Comparison of ENCODE assay signal across 9 cellular contexts in genomic region chr13:31046711-31047279, GRCh38.
DNase-seq lines count a peak whose midpoint lies in the region; FAIRE-seq and TF ChIP-seq lines count a peak whose summit lies in the region.
"Had no signal": no experiment of that assay in that cellular context is flagged by ENCODE, and none has a peak within 500 bp of the region (broad histone marks: within the 10 kb centered on the region; RNA-seq: fewer than 3 reads in every experiment).

No MANE protein-coding gene starts in this region.

- peak; percentile 76 for FAIRE-seq in bronchial epithelial cell (lab: Jason Lieb, UNC)
- no peak for FAIRE-seq in kidney (lab: Jason Lieb, UNC)
- FAIRE-seq: TTC549 had no signal

- peak; percentile 94 for DNase-seq in COLO829 (ENCODE audit: low spot score)
- peak; percentile 81 for DNase-seq in NCI-H2107 treated with DMSO at 0.1 percent for 48 hours (lab: John Stamatoyannopoulos, UW; ENCODE audit: unreplicated experiment)
- no peak for DNase-seq in bronchial epithelial cell (ENCODE audit: low read depth)
- no peak for DNase-seq in MV-4-11 (lab: John Stamatoyannopoulos, UW)
- DNase-seq in NCI-H226, result no peak
- no peak for DNase-seq in NCI-H1048 (lab: John Stamatoyannopoulos, UW)
- DNase-seq in kidney, result no peak

- H3K9ac ChIP-seq in kidney (ENCODE audit: low read length in 2 of 2), result no peak overlapping the region

- H3K27me3 ChIP-seq in bronchial epithelial cell (ENCODE audit: control insufficient read depth, insufficient read depth, low read length), result no peaks in the 10 kb centered on the region

- H3K36me3 ChIP-seq in bronchial epithelial cell (ENCODE audit: control insufficient read depth, insufficient read depth, low read length), result no peaks in the 10 kb centered on the region
- H3K36me3 ChIP-seq in mesodermal cell (ENCODE audit: control insufficient read depth, insufficient read depth, low read length), result no peaks in the 10 kb centered on the region
- no peaks in the 10 kb centered on the region for H3K36me3 ChIP-seq in kidney (ENCODE audit: control insufficient read depth in 1 of 2, insufficient read depth in 2 of 2, low read length in 2 of 2)

- H3K4me1 ChIP-seq in mesodermal cell (ENCODE audit: control insufficient read depth, insufficient read depth, low read length, poor library complexity, severe bottlenecking) (peaks cover 48% of the 10 kb centered on the region), kidney (ENCODE audit: control insufficient read depth in 1 of 2, insufficient read depth in 1 of 2, low read depth in 1 of 2, low read length in 2 of 2) (peaks cover 0 to 8% of the 10 kb centered on the region in 2 donors)

- no peak overlapping the region for H3K4me3 ChIP-seq in bronchial epithelial cell (ENCODE audit: low read depth, low read length)
- no peak overlapping the region for H3K4me3 ChIP-seq in mesodermal cell (ENCODE audit: extremely low read depth, insufficient read depth, low read length, poor library complexity, severe bottlenecking)
- no peak overlapping the region for H3K4me3 ChIP-seq in kidney (ENCODE audit: low read length in 2 of 2)

- intact Hi-C loops in kidney (cut with DNase I), result no loop called here

- peak overlapping the region; percentile 87 for H3K27ac ChIP-seq in mesodermal cell (ENCODE audit: low read depth, low read length, severe bottlenecking)
- H3K27ac ChIP-seq in kidney (ENCODE audit: low read depth in 2 of 2, low read length in 2 of 2), result no peak overlapping the region

- 86 to 92% methylated on average over 16 of the region's 16 CpGs for WGBS in mesodermal cell (ENCODE audit: insufficient coverage in 2 of 2), 2 experiments

- no peaks in the 10 kb centered on the region for H3K9me3 ChIP-seq in mesodermal cell (ENCODE audit: control insufficient read depth, low read length)
- no peaks in the 10 kb centered on the region for H3K9me3 ChIP-seq in kidney (ENCODE audit: control insufficient read depth in 1 of 2, low read length in 2 of 2)

- no peak for TF ChIP-seq CTCF in bronchial epithelial cell (IDR thresholded peaks at IDR 0.05; ENCODE audit: insufficient read depth, low read length, severe bottlenecking)
- no peak for TF ChIP-seq CTCF in kidney (IDR thresholded peaks at IDR 0.05; ENCODE audit: borderline replicate concordance, extremely low read depth, insufficient read depth)

Comparison
In these comparisons a context has a peak if more than half of its experiments do, and no peak if none do; other contexts are left out.
1. DNase-seq: peak in COLO829 (single experiment) and NCI-H2107 treated with DMSO at 0.1 percent for 48 hours (single experiment); none in bronchial epithelial cell (single experiment), MV-4-11 (single experiment), NCI-H226 (single experiment), NCI-H1048 (single experiment) and kidney (single experiment).